In genomic region chr4:44342800-44343199, GRCh38 we compare ENCODE assay signal across 31 cellular contexts.
"Had no signal": no experiment of that assay in that cellular context is flagged by ENCODE, and none has a peak within 500 bp of the region (broad histone marks: within the 10 kb centered on the region; RNA-seq: fewer than 3 reads in every experiment).

No MANE protein-coding gene starts in this region.

- H3K27ac ChIP-seq: ascending aorta, colonic mucosa, VCaP had no signal

- H3K36me3 ChIP-seq: ascending aorta, colonic mucosa had no signal

- H3K9me3 ChIP-seq: ascending aorta had no signal

- H3K27me3 ChIP-seq: ascending aorta, colonic mucosa had no signal

- FAIRE-seq: bronchial epithelial cell, TTC549 had no signal

- H3K4me1 ChIP-seq: ascending aorta, colonic mucosa had no signal

- H3K4me3 ChIP-seq: ascending aorta, colonic mucosa had no signal

- ATAC-seq: activated CD4-positive, alpha-beta T cell treated with anti-CD3 and anti-CD28 coated beads for 36 hours; activated CD4-positive, CD25-positive, alpha-beta regulatory T cell treated with anti-CD3 and anti-CD28 coated beads, Interleukin-2, amount 50 U/mL, for 24 hours; activated CD8-positive, alpha-beta memory T cell treated with anti-CD3 and anti-CD28 coated beads, Interleukin-2, amount 10 ng/mL, durations not matched to agents 7 days and 5 days; activated CD8-positive, alpha-beta T cell treated with anti-CD3 and anti-CD28 coated beads, Interleukin-2, amount 10 ng/mL, durations not matched to agents 7 days and 5 days; activated naive CD8-positive, alpha-beta T cell treated with anti-CD3 and anti-CD28 coated beads, Interleukin-2, amount 50 U/mL, for 24 hours had no signal

- DNase-seq: activated CD4-positive, alpha-beta memory T cell treated with anti-CD3 and anti-CD28 coated beads, Interleukin-2, amount 10 ng/mL, durations not matched to agents 7 days and 5 days; activated CD4-positive, alpha-beta T cell treated with anti-CD3 and anti-CD28 coated beads for 1 hour; activated CD4-positive, alpha-beta T cell treated with anti-CD3 and anti-CD28 coated beads for 36 hours; activated CD4-positive, alpha-beta T cell treated with anti-CD3 and anti-CD28 coated beads for 48 hours; activated CD4-positive, alpha-beta T cell treated with anti-CD3 and anti-CD28 coated beads, Interleukin-2, amount 10 ng/mL, durations not matched to agents 7 days and 5 days; activated CD4-positive, alpha-beta T cell treated with anti-CD3 and anti-CD28 coated beads, Interleukin-2, amount 50 U/mL, for 48 hours; activated CD4-positive, CD25-positive, alpha-beta regulatory T cell; activated CD8-positive, alpha-beta memory T cell treated with anti-CD3 and anti-CD28 coated beads for 24 hours; activated CD8-positive, alpha-beta memory T cell treated with anti-CD3 and anti-CD28 coated beads, Interleukin-2, amount 10 ng/mL, durations not matched to agents 7 days and 5 days; activated CD8-positive, alpha-beta memory T cell treated with anti-CD3 and anti-CD28 coated beads, Interleukin-2, amount 50 U/mL, for 48 hours; activated CD8-positive, alpha-beta T cell treated with anti-CD3 and anti-CD28 coated beads, Interleukin-2, amount 10 ng/mL, durations not matched to agents 7 days and 5 days; activated effector memory CD4-positive, alpha-beta T cell treated with Interleukin-2 at 50 U/mL for 16 hours; activated gamma-delta T cell; activated naive CD4-positive, alpha-beta T cell treated with anti-CD3 and anti-CD28 coated beads, Interleukin-2, amount 10 ng/mL, durations not matched to agents 7 days and 5 days; activated naive CD4-positive, alpha-beta T cell treated with Interleukin-2 at 50 U/mL for 16 hours; activated naive CD8-positive, alpha-beta T cell treated with anti-CD3 and anti-CD28 coated beads, Interleukin-2, amount 10 ng/mL, durations not matched to agents 7 days and 5 days; activated naive CD8-positive, alpha-beta T cell treated with anti-CD3 and anti-CD28 coated beads, Interleukin-2, amount 50 U/mL, for 24 hours; activated T-cell treated with anti-CD3 and anti-CD28 coated beads, Interleukin-2, amount 50 U/mL, for 24 hours; activated T-cell treated with anti-CD3 and anti-CD28 coated beads, Interleukin-2, amount 50 U/mL, for 48 hours; amygdala; anterior cingulate cortex; caudate nucleus; cerebellar nuclear complex; colonic mucosa; T-helper 2 cell; T-helper 9 cell had no signal
